7 cellular contexts compared by ENCODE assay signal in genomic region chr14:20792561-20792960, GRCh38. TPM values are rescaled to one million over a fixed set of nuclear protein-coding genes. Genes with fewer than 3 reads are reported as not detected.
"Had no signal": no experiment of that assay in that cellular context is flagged by ENCODE, and none has a peak within 500 bp of the region (broad histone marks: within the 10 kb centered on the region; RNA-seq: fewer than 3 reads in every experiment).

No MANE protein-coding gene starts in this region.

RNA-seq across cellular contexts. Expression of gene RNASE1, which starts 10.1 kb away (rescaled TPM):
- total RNA-seq: GM23248, HepG2, HFFc6 had no signal
- polyA plus RNA-seq: GM23248, HepG2, IgD-negative memory B cell had no signal

RNA-seq across cellular contexts. Expression of gene RNASE6, which starts 11.5 kb away (rescaled TPM):
- total RNA-seq: GM23248, H4, HepG2, HFFc6, HT1080 had no signal
- polyA plus RNA-seq: GM23248, HepG2 had no signal

RNA-seq across cellular contexts. Expression of gene EDDM3B, which starts 24.4 kb away (rescaled TPM):
- total RNA-seq: GM23248, H4, H7, HepG2, HFFc6, HT1080 had no signal
- polyA plus RNA-seq: GM23248, HepG2, IgD-negative memory B cell had no signal

RNA-seq across cellular contexts. Expression of gene EDDM3A, which starts 46.9 kb away (rescaled TPM):
- total RNA-seq: GM23248, H4, H7, HepG2, HFFc6, HT1080 had no signal
- polyA plus RNA-seq: GM23248, HepG2, IgD-negative memory B cell had no signal
